17 cellular contexts compared by ENCODE assay signal in genomic region chr2:128420131-128420530, GRCh38.
DNase-seq lines count a peak whose midpoint lies in the region; TF ChIP-seq lines count a peak whose summit lies in the region.
"Had no signal": no experiment of that assay in that cellular context is flagged by ENCODE, and none has a peak within 500 bp of the region (broad histone marks: within the 10 kb centered on the region; RNA-seq: fewer than 3 reads in every experiment).

No MANE protein-coding gene starts in this region.

- peaks cover 31% of the 10 kb centered on the region for H3K36me3 Mint-ChIP-seq in glutamatergic neuron (ENCODE audit: unreplicated experiment)
- H3K36me3 Mint-ChIP-seq: CD8-positive, alpha-beta memory T cell had no signal

- H3K36me3 ChIP-seq in H7 (replicated peaks; ENCODE audit: control insufficient read depth, insufficient read depth, low read length) = no peaks in the 10 kb centered on the region
- no peaks in the 10 kb centered on the region for H3K36me3 ChIP-seq in suprapubic skin

- no peak overlapping the region for H3K27ac ChIP-seq in suprapubic skin
- H3K27ac ChIP-seq: A549; BLaER1 treated with 17β-estradiol and CSF1 and Interleukin-3, amounts not matched to agents 10 nM and 100 nM had no signal

- TF ChIP-seq EP300 in suprapubic skin (IDR thresholded peaks at IDR 0.05) = no peak

- TF ChIP-seq CTCF in glutamatergic neuron (IDR thresholded peaks at IDR 0.05; ENCODE audit: partially characterized antibody, unreplicated experiment) = no peak
- TF ChIP-seq CTCF in suprapubic skin (IDR thresholded peaks at IDR 0.05) = no peak

- H3K4me3 Mint-ChIP-seq in glutamatergic neuron (ENCODE audit: unreplicated experiment) = peak overlapping the region; percentile 11
- H3K4me3 Mint-ChIP-seq: CD8-positive, alpha-beta memory T cell; HFFc6 had no signal

- 92% methylated on average over 6 of the region's 6 CpGs for whole genome bisulfite sequencing in suprapubic skin

- H3K4me3 ChIP-seq in H7 (ENCODE audit: insufficient read depth, low read depth, low read length) = no peak overlapping the region
- H3K4me3 ChIP-seq in suprapubic skin = no peak overlapping the region
- H3K4me3 ChIP-seq: A549; BLaER1 treated with 17β-estradiol and CSF1 and Interleukin-3, amounts not matched to agents 10 nM and 100 nM had no signal

- H3K27me3 Mint-ChIP-seq in glutamatergic neuron (ENCODE audit: unreplicated experiment) = peaks cover 8% of the 10 kb centered on the region

- H3K4me1 Mint-ChIP-seq in glutamatergic neuron (ENCODE audit: low read depth, unreplicated experiment) = peaks cover 17% of the 10 kb centered on the region
- H3K4me1 Mint-ChIP-seq: CD8-positive, alpha-beta memory T cell had no signal

- peak; percentile 15 for DNase-seq in activated CD8-positive, alpha-beta memory T cell treated with anti-CD3 and anti-CD28 coated beads for 24 hours
- no peak for DNase-seq in activated CD8-positive, alpha-beta memory T cell treated with anti-CD3 and anti-CD28 coated beads, Interleukin-2, amount 50 U/mL, for 4 hours
- DNase-seq in H7 (peak; percentile 19), glutamatergic neuron (no peak), suprapubic skin (ENCODE audit: low spot score in 2 of 2) (peak; percentile 7 to 31), SIG-M5 treated with dmso at 0.1 percent for 504 hours (lab: John Stamatoyannopoulos, UW; ENCODE audit: unreplicated experiment) (no peak), NCI-H2029 treated with DMSO at 0.1 percent for 48 hours (lab: John Stamatoyannopoulos, UW) (no peak)
- DNase-seq: CD8-positive, alpha-beta memory T cell; HFFc6; KG1; MV-4-11; NCI-H187 treated with DMSO at 0.1 percent for 48 hours; NCI-H2171; NCI-H446; SHP77 had no signal

- no peak for TF ChIP-seq POLR2A in suprapubic skin (IDR thresholded peaks at IDR 0.05)

- peaks cover 15% of the 10 kb centered on the region for H3K9me3 Mint-ChIP-seq in glutamatergic neuron (ENCODE audit: unreplicated experiment)

- H3K4me1 ChIP-seq in suprapubic skin = peaks cover 13% of the 10 kb centered on the region

- H3K27me3 ChIP-seq in H7 (ENCODE audit: control insufficient read depth, insufficient read depth, low read length) (no peaks in the 10 kb centered on the region), suprapubic skin (no peaks in the 10 kb centered on the region)
- H3K27me3 ChIP-seq: BLaER1 treated with 17β-estradiol and CSF1 and Interleukin-3, amounts not matched to agents 10 nM and 100 nM had no signal

- H3K27ac Mint-ChIP-seq in glutamatergic neuron (ENCODE audit: unreplicated experiment) = no peak overlapping the region
- H3K27ac Mint-ChIP-seq: CD8-positive, alpha-beta memory T cell; HFFc6 had no signal

- H3K9me3 ChIP-seq in suprapubic skin = no peaks in the 10 kb centered on the region
- H3K9me3 ChIP-seq: A549 had no signal

Comparison
In these comparisons a context has a peak if more than half of its experiments do, and no peak if none do; other contexts are left out.
1. DNase-seq: peak in activated CD8-positive, alpha-beta memory T cell treated with anti-CD3 and anti-CD28 coated beads for 24 hours (single experiment), H7 (single experiment) and suprapubic skin (2 of 2); none in activated CD8-positive, alpha-beta memory T cell treated with anti-CD3 and anti-CD28 coated beads, Interleukin-2, amount 50 U/mL, for 4 hours (single experiment), glutamatergic neuron (single experiment), SIG-M5 treated with dmso at 0.1 percent for 504 hours (single experiment) and NCI-H2029 treated with DMSO at 0.1 percent for 48 hours (single experiment).